Comparison of ENCODE assay signal across 20 cellular contexts in the genomic region with DNA sequence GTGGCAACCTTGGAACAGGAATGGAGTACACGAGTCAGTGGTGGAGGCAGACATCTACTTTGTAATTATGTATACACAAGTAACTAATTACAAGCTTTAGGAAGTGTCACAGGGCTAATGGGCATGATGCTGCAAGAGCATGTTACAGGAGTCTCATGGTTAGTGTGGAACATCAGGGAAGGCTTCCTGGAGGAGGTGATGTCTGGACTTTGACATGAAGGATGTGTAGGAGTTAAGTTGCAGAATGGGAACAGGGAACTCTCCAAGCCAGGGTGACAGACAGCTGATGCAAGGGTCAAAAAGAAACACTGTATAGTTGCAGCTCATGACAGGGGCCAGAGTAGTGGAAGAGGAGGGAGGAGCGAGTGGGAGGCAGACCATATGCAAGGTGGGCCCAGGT.
DNase-seq lines count a peak whose midpoint lies in the region; ATAC-seq, FAIRE-seq and TF ChIP-seq lines count a peak whose summit lies in the region.
"Had no signal": no experiment of that assay in that cellular context is flagged by ENCODE, and none has a peak within 500 bp of the region (broad histone marks: within the 10 kb centered on the region; RNA-seq: fewer than 3 reads in every experiment).

No MANE protein-coding gene starts in this region.

- H3K9me2 ChIP-seq in Karpas-422 (replicated peaks; ENCODE audit: insufficient read depth, low read length): no peaks in the 10 kb centered on the region
- no peaks in the 10 kb centered on the region for H3K9me2 ChIP-seq in neural cell (ENCODE audit: insufficient read depth, low read length)

- no peaks in the 10 kb centered on the region for H3K9me3 Mint-ChIP-seq in activated T-cell treated with anti-CD3 and anti-CD28 coated beads, Interleukin-2, amount 50 U/mL, for 24 hours
- H3K9me3 Mint-ChIP-seq: CD4-positive, alpha-beta T cell had no signal

- no peaks in the 10 kb centered on the region for H3K79me1 ChIP-seq in H1 (ENCODE audit: low read depth, low read length)

- TF ChIP-seq RAD21 in H1 (IDR thresholded peaks at IDR 0.05 in 1 of 2, conservative IDR thresholded peaks at IDR 0.05 in 1 of 2; ENCODE audit: low read depth in 2 of 2, low read length in 2 of 2) (no peak), neural cell (conservative IDR thresholded peaks at IDR 0.05) (no peak)

- H2BK120ac ChIP-seq in H1 (replicated peaks; ENCODE audit: low read depth, low read length): no peak overlapping the region

- H2AFZ ChIP-seq in Karpas-422 (ENCODE audit: low read length) (no peak overlapping the region), H1 (ENCODE audit: low read length) (no peak overlapping the region), neural cell (ENCODE audit: low read depth, low read length) (no peak overlapping the region)

- H3K4me3 ChIP-seq in BLaER1 (no peak overlapping the region), Karpas-422 (ENCODE audit: low read length) (no peak overlapping the region), H1 (ENCODE audit: extremely low read depth in 1 of 4, insufficient read depth in 2 of 4, low read depth in 3 of 4, low read length in 4 of 4) (no peak overlapping the region), neural cell (ENCODE audit: low read length) (peak overlapping the region; percentile 8)
- H3K4me3 ChIP-seq: A549 had no signal

- H3K27ac ChIP-seq in BLaER1 (no peak overlapping the region), Karpas-422 (ENCODE audit: low read length) (peak overlapping the region; percentile 87), H1 (ENCODE audit: low read depth, low read length) (no peak overlapping the region), neural cell (ENCODE audit: low read length) (peak overlapping the region; percentile 78)
- H3K27ac ChIP-seq: A549 had no signal

- H2AK5ac ChIP-seq in H1 (ENCODE audit: low read depth, low read length): peak overlapping the region; percentile 19; the same call in 1 of the 2 replicates

- H3K14ac ChIP-seq in H1 (ENCODE audit: insufficient read length): no peak overlapping the region

- H3K79me2 ChIP-seq in Karpas-422 (ENCODE audit: low read length): no peaks in the 10 kb centered on the region
- no peaks in the 10 kb centered on the region for H3K79me2 ChIP-seq in H1 (ENCODE audit: control insufficient read depth in 1 of 2, insufficient read depth in 2 of 2, low read length in 2 of 2)
- H3K79me2 ChIP-seq in neural cell (replicated peaks; ENCODE audit: insufficient read depth, low read length): no peaks in the 10 kb centered on the region

- H3K4me1 Mint-ChIP-seq in activated T-cell treated with anti-CD3 and anti-CD28 coated beads, Interleukin-2, amount 50 U/mL, for 24 hours (ENCODE audit: low read depth): no peaks in the 10 kb centered on the region
- H3K4me1 Mint-ChIP-seq: CD14-positive monocyte; CD8-positive, alpha-beta memory T cell had no signal

- no peak overlapping the region for H3K27ac Mint-ChIP-seq in activated T-cell treated with anti-CD3 and anti-CD28 coated beads, Interleukin-2, amount 50 U/mL, for 24 hours
- H3K27ac Mint-ChIP-seq: CD4-positive, alpha-beta T cell; CD8-positive, alpha-beta memory T cell had no signal

- H4K5ac ChIP-seq in H1 (ENCODE audit: insufficient read length, low read depth, low read length): no peak overlapping the region

- H3K23ac ChIP-seq in H1 (ENCODE audit: insufficient read length): no peak overlapping the region

- H2BK12ac ChIP-seq in H1 (ENCODE audit: low read depth, low read length): no peak overlapping the region

- H4K20me1 ChIP-seq in BLaER1: peaks cover 52% of the 10 kb centered on the region; the same call in 1 of the 2 replicates
- H4K20me1 ChIP-seq in Karpas-422 (ENCODE audit: insufficient read depth, low read depth, low read length): no peaks in the 10 kb centered on the region
- no peaks in the 10 kb centered on the region for H4K20me1 ChIP-seq in H1 (replicated peaks in 1 of 2; ENCODE audit: control insufficient read depth in 1 of 2, insufficient read depth in 2 of 2, low read length in 2 of 2)
- no peaks in the 10 kb centered on the region for H4K20me1 ChIP-seq in neural cell (ENCODE audit: insufficient read depth)

- H3K56ac ChIP-seq in H1 (replicated peaks; ENCODE audit: insufficient read length, low read depth, low read length): no peak overlapping the region

- ATAC-seq in HG03460 (IDR thresholded peaks at IDR 0.05; ENCODE audit: unreplicated experiment): no peak
- ATAC-seq: A549 had no signal

- H3K27me3 Mint-ChIP-seq in activated T-cell treated with anti-CD3 and anti-CD28 coated beads, Interleukin-2, amount 50 U/mL, for 24 hours: no peaks in the 10 kb centered on the region

- no peak for TF ChIP-seq CTCF in H1 (IDR thresholded peaks at IDR 0.05; ENCODE audit: control extremely low read depth in 1 of 3, insufficient read depth in 1 of 3, low read depth in 1 of 3, low read length in 3 of 3)
- no peak for TF ChIP-seq CTCF in neural cell (IDR thresholded peaks at IDR 0.05; ENCODE audit: poor library complexity, severe bottlenecking)

- peaks cover 33% of the 10 kb centered on the region for H3K4me1 ChIP-seq in BLaER1
- H3K4me1 ChIP-seq in Karpas-422 (ENCODE audit: low read length): peaks cover 73% of the 10 kb centered on the region
- H3K4me1 ChIP-seq in H1 (replicated peaks in 1 of 4; ENCODE audit: control insufficient read depth in 3 of 4, insufficient read depth in 4 of 4, low read length in 3 of 4): no peaks in the 10 kb centered on the region; a peak in 3 of 7 replicates
- H3K4me1 ChIP-seq: A549 had no signal

- H3K4me3 Mint-ChIP-seq in activated T-cell treated with anti-CD3 and anti-CD28 coated beads, Interleukin-2, amount 50 U/mL, for 24 hours: no peak overlapping the region
- H3K4me3 Mint-ChIP-seq: CD14-positive monocyte; CD4-positive, alpha-beta T cell; CD8-positive, alpha-beta memory T cell had no signal

- CTCF ChIA-PET in H1 (lab: Charles Lee; ENCODE audit: partially characterized antibody): interaction anchor here (1.0 to 1.8 kb wide), 3 partner anchors 30 to 43 kb away, joined by 3 to 11 read pairs (median 3); no protein-coding TSS in a partner anchor

- no peak for FAIRE-seq in H1 (lab: Jason Lieb, UNC)
- FAIRE-seq: A549, D721Med, GM12891, GM18507 had no signal

- no peaks in the 10 kb centered on the region for H3K36me3 ChIP-seq in BLaER1
- no peaks in the 10 kb centered on the region for H3K36me3 ChIP-seq in Karpas-422 (ENCODE audit: insufficient read depth, low read length)
- no peaks in the 10 kb centered on the region for H3K36me3 ChIP-seq in H1 (ENCODE audit: control insufficient read depth in 2 of 4, insufficient read depth in 4 of 4, low read length in 3 of 4)
- H3K36me3 ChIP-seq in neural cell (ENCODE audit: insufficient read depth, low read length): no peaks in the 10 kb centered on the region

- peak overlapping the region; percentile 55 for H3K4me2 ChIP-seq in BLaER1
- peak overlapping the region; percentile 39 for H3K4me2 ChIP-seq in Karpas-422 (ENCODE audit: low read depth, low read length, poor library complexity, severe bottlenecking)
- H3K4me2 ChIP-seq in H1 (ENCODE audit: insufficient read depth in 1 of 2, low read depth in 2 of 2, low read length in 2 of 2): no peak overlapping the region
- peak overlapping the region; percentile 17 for H3K4me2 ChIP-seq in neural cell (ENCODE audit: low read length)
- H3K4me2 ChIP-seq: A549 had no signal

- no peak overlapping the region for H2BK20ac ChIP-seq in H1 (ENCODE audit: low read length)

- no peak overlapping the region for H3K4ac ChIP-seq in H1 (replicated peaks; ENCODE audit: insufficient read length, low read depth, low read length)

- no peak overlapping the region; the same call in 1 of the 2 replicates for H2BK5ac ChIP-seq in H1 (ENCODE audit: low read depth, low read length)

- H4K8ac ChIP-seq in H1 (ENCODE audit: extremely low read depth, insufficient read depth, low read length): no peak overlapping the region

- no peak for TF ChIP-seq POLR2A in H1 (IDR thresholded peaks at IDR 0.05; ENCODE audit: control extremely low read depth in 1 of 2, low read depth in 2 of 2, low read length in 2 of 2)

- no peaks in the 10 kb centered on the region for H3K23me2 ChIP-seq in H1 (ENCODE audit: low read depth, low read length)

- no peak overlapping the region for H2BK15ac ChIP-seq in H1 (ENCODE audit: low read length)

- H3K18ac ChIP-seq in H1 (ENCODE audit: extremely low read depth, low read length): no peak overlapping the region

- no peaks in the 10 kb centered on the region for H3K36me3 Mint-ChIP-seq in activated T-cell treated with anti-CD3 and anti-CD28 coated beads, Interleukin-2, amount 50 U/mL, for 24 hours (ENCODE audit: low read depth)
- H3K36me3 Mint-ChIP-seq: CD14-positive monocyte; CD8-positive, alpha-beta memory T cell had no signal

- TF ChIP-seq EP300 in H1 (IDR thresholded peaks at IDR 0.05; ENCODE audit: borderline replicate concordance in 1 of 2, low read depth in 2 of 2, low read length in 2 of 2) (no peak), neural cell (conservative IDR thresholded peaks at IDR 0.05; ENCODE audit: poor library complexity, severe bottlenecking) (no peak)

- no peak overlapping the region for H4K91ac ChIP-seq in H1 (replicated peaks; ENCODE audit: insufficient read length, low read length)

- POLR2A ChIA-PET in H1 (lab: Charles Lee; ENCODE audit: partially characterized antibody): no interaction called here

- no peaks in the 10 kb centered on the region for H3K9me3 ChIP-seq in BLaER1
- H3K9me3 ChIP-seq in Karpas-422 (ENCODE audit: low read length): no peaks in the 10 kb centered on the region
- no peaks in the 10 kb centered on the region for H3K9me3 ChIP-seq in H1 (ENCODE audit: insufficient read depth in 2 of 2, low read depth in 1 of 2, low read length in 1 of 2)
- H3K9me3 ChIP-seq in neural cell (ENCODE audit: low read length): no peaks in the 10 kb centered on the region
- H3K9me3 ChIP-seq: A549 had no signal

- H3F3A ChIP-seq in neural cell (ENCODE audit: insufficient read depth, low read length, poor library complexity, severe bottlenecking): no peaks in the 10 kb centered on the region

- WGBS in H1 (ENCODE audit: extremely low coverage in 1 of 2, insufficient coverage in 1 of 2, insufficient read length in 1 of 2, insufficient replicate concordance in 2 of 2, low coverage in 1 of 2, low lambda C conversion rate in 2 of 2, missing lambda C conversion rate in 1 of 2), 2 experiments: 69% methylated on average over 2 of the region's 2 CpGs; no CpG with 5 or more reads in 1 of the 2 experiments

- H3K27me3 ChIP-seq in BLaER1: peaks cover 90% of the 10 kb centered on the region
- no peaks in the 10 kb centered on the region for H3K27me3 ChIP-seq in Karpas-422 (ENCODE audit: low read length)
- no peaks in the 10 kb centered on the region for H3K27me3 ChIP-seq in H1 (replicated peaks in 1 of 4; ENCODE audit: control insufficient read depth in 3 of 4, extremely low read depth in 1 of 4, insufficient read depth in 3 of 4, low read length in 3 of 4)
- no peaks in the 10 kb centered on the region for H3K27me3 ChIP-seq in neural cell (ENCODE audit: insufficient read depth, low read depth, low read length)

- H3K9ac ChIP-seq in BLaER1 (no peak overlapping the region), Karpas-422 (ENCODE audit: low read length) (peak overlapping the region; percentile 52), H1 (replicated peaks in 1 of 4; ENCODE audit: extremely low read depth in 1 of 4, low read depth in 3 of 4, low read length in 3 of 4) (no peak overlapping the region), neural cell (ENCODE audit: low read length) (peak overlapping the region; percentile 26)

- DNase-seq in Karpas-422: no peak
- no peak for DNase-seq in H1 (ENCODE audit: low read depth in 1 of 2, low spot score in 2 of 2)
- no peak for DNase-seq in activated T-cell treated with anti-CD3 and anti-CD28 coated beads, Interleukin-2, amount 50 U/mL, for 24 hours
- no peak for DNase-seq in SW 1271 (lab: John Stamatoyannopoulos, UW)
- DNase-seq: 8988T; CD4-positive, alpha-beta T cell; CD8-positive, alpha-beta memory T cell; DMS53; DMS79 treated with DMSO at 0.1 percent for 48 hours; GF-D8; GOT3; HCEC 1CT had no signal

Comparison
In these comparisons a context has a peak if more than half of its experiments do, and no peak if none do; other contexts are left out.
1. H3K27ac ChIP-seq: peak in Karpas-422 (single experiment) and neural cell (single experiment); none in BLaER1 (single experiment) and H1 (single experiment).
2. H3K4me2 ChIP-seq: peak in BLaER1 (single experiment), Karpas-422 (single experiment) and neural cell (single experiment); none in H1 (0 of 2).
3. H3K9ac ChIP-seq: peak in Karpas-422 (single experiment) and neural cell (single experiment); none in BLaER1 (single experiment) and H1 (0 of 4).